Comparison of ENCODE assay signal across 22 cellular contexts in genomic region chr4:25535278-25535677, GRCh38.
DNase-seq lines count a peak whose midpoint lies in the region; ATAC-seq, FAIRE-seq and TF ChIP-seq lines count a peak whose summit lies in the region.
"Had no signal": no experiment of that assay in that cellular context is flagged by ENCODE, and none has a peak within 500 bp of the region (broad histone marks: within the 10 kb centered on the region; RNA-seq: fewer than 3 reads in every experiment).

No MANE protein-coding gene starts in this region.

- peaks cover 53% of the 10 kb centered on the region for H3F3A ChIP-seq in DOHH2 (ENCODE audit: control insufficient read depth, insufficient read depth)

- no peaks in the 10 kb centered on the region for H3K9me2 ChIP-seq in DOHH2 (replicated peaks; ENCODE audit: control insufficient read depth, low read length)

- H3K9me3 Mint-ChIP-seq in activated CD8-positive, alpha-beta T cell treated with anti-CD3 and anti-CD28 coated beads for 36 hours: no peaks in the 10 kb centered on the region
- no peaks in the 10 kb centered on the region for H3K9me3 Mint-ChIP-seq in osteocyte (ENCODE audit: unreplicated experiment)

- peaks cover 1% of the 10 kb centered on the region for H3K27me3 Mint-ChIP-seq in activated CD8-positive, alpha-beta T cell treated with anti-CD3 and anti-CD28 coated beads for 36 hours
- peaks cover 13% of the 10 kb centered on the region for H3K27me3 Mint-ChIP-seq in osteocyte (ENCODE audit: unreplicated experiment)

- CTCF ChIA-PET in activated CD8-positive, alpha-beta T cell treated with anti-CD3 and anti-CD28 coated beads for 36 hours (lab: Charles Lee): no interaction called here

- H4K20me1 ChIP-seq in DOHH2 (ENCODE audit: control insufficient read depth, insufficient read depth, low read depth, low read length): no peaks in the 10 kb centered on the region

- peak overlapping the region; percentile 84 for H3K27ac ChIP-seq in DOHH2 (ENCODE audit: low read depth, low read length)
- H3K27ac ChIP-seq: GM23248, left ventricle myocardium inferior, parathyroid adenoma, SJSA1, thoracic aorta had no signal

- peak overlapping the region; percentile 50 for H3K4me3 ChIP-seq in DOHH2 (ENCODE audit: low read length)
- H3K4me3 ChIP-seq: GM23248, left ventricle myocardium inferior, SJSA1, thoracic aorta had no signal

- DNase-seq in RCC 7860 (ENCODE audit: low spot score): peak; percentile 72
- DNase-seq in iPS-NIHi7 (ENCODE audit: extremely low spot score): peak; percentile 44
- DNase-seq in renal cortical epithelial cell (ENCODE audit: low read depth): peak; percentile 86
- DNase-seq in activated CD8-positive, alpha-beta T cell treated with anti-CD3 and anti-CD28 coated beads for 36 hours: no peak
- no peak for DNase-seq in NOMO-1 treated with DMSO at 0.1 percent for 48 hours (lab: John Stamatoyannopoulos, UW; ENCODE audit: unreplicated experiment)
- DNase-seq in osteocyte (ENCODE audit: extremely low spot score, unreplicated experiment): no peak
- DNase-seq: activated CD4-positive, alpha-beta T cell treated with anti-CD3 and anti-CD28 coated beads for 48 hours; activated CD8-positive, alpha-beta memory T cell treated with anti-CD3 and anti-CD28 coated beads, Interleukin-2, amount 50 U/mL, for 48 hours; activated naive CD4-positive, alpha-beta T cell; effector CD8-positive, alpha-beta T cell; GM23248; left ventricle myocardium inferior; NCI-H1694 treated with DMSO at 0.1 percent for 48 hours; NCI-H510A treated with DMSO at 0.1 percent for 48 hours; OCI-M1; T1000 had no signal

- H3K4me1 Mint-ChIP-seq in activated CD8-positive, alpha-beta T cell treated with anti-CD3 and anti-CD28 coated beads for 36 hours (ENCODE audit: low read depth): no peaks in the 10 kb centered on the region
- no peaks in the 10 kb centered on the region for H3K4me1 Mint-ChIP-seq in osteocyte (ENCODE audit: unreplicated experiment)

- H3K9me3 ChIP-seq in DOHH2 (ENCODE audit: control insufficient read depth, insufficient read depth, low read length): no peaks in the 10 kb centered on the region
- H3K9me3 ChIP-seq: left ventricle myocardium inferior, SJSA1, thoracic aorta had no signal

- no peak for TF ChIP-seq CTCF in DOHH2 (IDR thresholded peaks at IDR 0.05; ENCODE audit: low read depth, low read length, poor library complexity, severe bottlenecking)
- no peak for TF ChIP-seq CTCF in activated CD8-positive, alpha-beta T cell treated with anti-CD3 and anti-CD28 coated beads for 36 hours (IDR thresholded peaks at IDR 0.05)
- no peak for TF ChIP-seq CTCF in osteocyte (IDR thresholded peaks at IDR 0.05)

- no peak overlapping the region for H3K4me3 Mint-ChIP-seq in activated CD8-positive, alpha-beta T cell treated with anti-CD3 and anti-CD28 coated beads for 36 hours
- H3K4me3 Mint-ChIP-seq in osteocyte (ENCODE audit: unreplicated experiment): no peak overlapping the region

- H3K27ac Mint-ChIP-seq in activated CD8-positive, alpha-beta T cell treated with anti-CD3 and anti-CD28 coated beads for 36 hours: no peak overlapping the region
- H3K27ac Mint-ChIP-seq in osteocyte (ENCODE audit: unreplicated experiment): no peak overlapping the region

- no peak for ATAC-seq in GM19324 (IDR thresholded peaks at IDR 0.05; ENCODE audit: low FRiP score, unreplicated experiment)
- ATAC-seq in activated CD8-positive, alpha-beta T cell treated with anti-CD3 and anti-CD28 coated beads for 36 hours: no peak

- peak; percentile 96 for FAIRE-seq in RCC 7860 (lab: Jason Lieb, UNC)
- FAIRE-seq: G401.6 had no signal

- H3K4me1 ChIP-seq in DOHH2 (ENCODE audit: control insufficient read depth, low read length): peaks cover 88% of the 10 kb centered on the region
- H3K4me1 ChIP-seq: left ventricle myocardium inferior, parathyroid adenoma, SJSA1 had no signal

- POLR2A ChIA-PET in activated CD8-positive, alpha-beta T cell treated with anti-CD3 and anti-CD28 coated beads for 36 hours (lab: Charles Lee): no interaction called here

- H3K27me3 ChIP-seq in DOHH2 (ENCODE audit: control insufficient read depth, low read length): no peaks in the 10 kb centered on the region
- H3K27me3 ChIP-seq: SJSA1 had no signal

- no peaks in the 10 kb centered on the region for H3K36me3 Mint-ChIP-seq in activated CD8-positive, alpha-beta T cell treated with anti-CD3 and anti-CD28 coated beads for 36 hours (ENCODE audit: low read depth)
- H3K36me3 Mint-ChIP-seq in osteocyte (ENCODE audit: unreplicated experiment): no peaks in the 10 kb centered on the region

- H3K4me2 ChIP-seq in DOHH2 (ENCODE audit: low read length): peak overlapping the region; percentile 65

- intact Hi-C loops in activated CD8-positive, alpha-beta T cell treated with anti-CD3 and anti-CD28 coated beads for 36 hours (cut with micrococcal nuclease): no loop called here

- H3K36me3 ChIP-seq in DOHH2 (ENCODE audit: control insufficient read depth, low read length): no peaks in the 10 kb centered on the region
- H3K36me3 ChIP-seq: left ventricle myocardium inferior, SJSA1, thoracic aorta had no signal

- no peaks in the 10 kb centered on the region for H3K79me2 ChIP-seq in DOHH2 (ENCODE audit: control insufficient read depth, low read length)
- H3K79me2 ChIP-seq: parathyroid adenoma had no signal

Comparison
In these comparisons a context has a peak if more than half of its experiments do, and no peak if none do; other contexts are left out.
1. DNase-seq: peak in RCC 7860 (single experiment), iPS-NIHi7 (single experiment) and renal cortical epithelial cell (single experiment); none in activated CD8-positive, alpha-beta T cell treated with anti-CD3 and anti-CD28 coated beads for 36 hours (single experiment), NOMO-1 treated with DMSO at 0.1 percent for 48 hours (single experiment) and osteocyte (single experiment).